Comparison of ENCODE assay signal across 8 cellular contexts in genomic region chr13:99227909-99228688, GRCh38. TPM values are rescaled to one million over a fixed set of nuclear protein-coding genes. Genes with fewer than 3 reads are reported as not detected.
DNase-seq lines count a peak whose midpoint lies in the region; ATAC-seq, FAIRE-seq and TF ChIP-seq lines count a peak whose summit lies in the region.

No MANE protein-coding gene starts in this region.

- H3K4me1 ChIP-seq in astrocyte (ENCODE audit: insufficient read depth, low read length) (peaks cover 19% of the 10 kb centered on the region), spleen (peaks cover 62 to 100% (median 95%) of the 10 kb centered on the region in 6 donors)

- H4K20me1 ChIP-seq in astrocyte (ENCODE audit: insufficient read depth, low read length) = peaks cover 61% of the 10 kb centered on the region

- H3K27me3 ChIP-seq in astrocyte (ENCODE audit: insufficient read depth, low read length) = no peaks in the 10 kb centered on the region
- H3K27me3 ChIP-seq in spleen (replicated peaks in 1 of 7) = no peaks in the 10 kb centered on the region

- TF ChIP-seq CTCF in astrocyte (IDR thresholded peaks at IDR 0.05; ENCODE audit: insufficient read depth, low read depth, low read length) (no peak), spleen (IDR thresholded peaks at IDR 0.05 in 8 of 11, conservative IDR thresholded peaks at IDR 0.05 in 3 of 11) (no peak)

- TF ChIP-seq POLR2A in spleen (IDR thresholded peaks at IDR 0.05) = no peak

- peaks cover 29% of the 10 kb centered on the region for H3K36me3 Mint-ChIP-seq in activated CD8-positive, alpha-beta memory T cell treated with anti-CD3 and anti-CD28 coated beads, Interleukin-2, amount 10 ng/mL, durations not matched to agents 7 days and 5 days
- H3K36me3 Mint-ChIP-seq in astrocyte (ENCODE audit: low read depth, unreplicated experiment) = peaks cover 2% of the 10 kb centered on the region

- intact Hi-C loops in spleen (cut with DNase I; ENCODE audit: low total_unique reads) = no loop called here

- H3K79me2 ChIP-seq in astrocyte (ENCODE audit: insufficient read depth, low read length) = peaks cover 73% of the 10 kb centered on the region

- no peaks in the 10 kb centered on the region for H3K27me3 Mint-ChIP-seq in activated CD8-positive, alpha-beta memory T cell treated with anti-CD3 and anti-CD28 coated beads, Interleukin-2, amount 10 ng/mL, durations not matched to agents 7 days and 5 days
- H3K27me3 Mint-ChIP-seq in astrocyte (ENCODE audit: low read depth, unreplicated experiment) = no peaks in the 10 kb centered on the region

- H3K9me3 Mint-ChIP-seq in activated CD8-positive, alpha-beta memory T cell treated with anti-CD3 and anti-CD28 coated beads, Interleukin-2, amount 10 ng/mL, durations not matched to agents 7 days and 5 days (ENCODE audit: low read depth) = no peaks in the 10 kb centered on the region
- H3K9me3 Mint-ChIP-seq in astrocyte (ENCODE audit: unreplicated experiment) = no peaks in the 10 kb centered on the region

- H3K27ac Mint-ChIP-seq in activated CD8-positive, alpha-beta memory T cell treated with anti-CD3 and anti-CD28 coated beads, Interleukin-2, amount 10 ng/mL, durations not matched to agents 7 days and 5 days = peak overlapping the region; percentile 91
- peak overlapping the region; percentile 59 for H3K27ac Mint-ChIP-seq in astrocyte (ENCODE audit: unreplicated experiment)

- no peak overlapping the region for H2AFZ ChIP-seq in astrocyte (ENCODE audit: low read depth, low read length)

- H3K4me2 ChIP-seq in astrocyte (ENCODE audit: low read length) = peak overlapping the region; percentile 83

- WGBS in spleen, 5 donors = 64 to 72% (median 68%) methylated on average over 14 to 15 of the region's 15 CpGs

- peak overlapping the region; percentile 37 for H3K27ac ChIP-seq in astrocyte (ENCODE audit: low read depth, low read length)
- H3K27ac ChIP-seq in spleen = peak overlapping the region in 5 of 8 donors; percentile 18 to 77 (median 53)

- H3K4me1 Mint-ChIP-seq in activated CD8-positive, alpha-beta memory T cell treated with anti-CD3 and anti-CD28 coated beads, Interleukin-2, amount 10 ng/mL, durations not matched to agents 7 days and 5 days = peaks cover 79% of the 10 kb centered on the region
- peaks cover 39% of the 10 kb centered on the region for H3K4me1 Mint-ChIP-seq in astrocyte (ENCODE audit: low read depth, unreplicated experiment)

- CTCF ChIA-PET in activated CD8-positive, alpha-beta memory T cell treated with anti-CD3 and anti-CD28 coated beads, Interleukin-2, amount 10 ng/mL, durations not matched to agents 7 days and 5 days (lab: Charles Lee) = interaction anchor here (0.6 to 1.6 kb wide), 7 partner anchors 9 to 31 kb away, joined by 3 to 5 read pairs (median 3); partner anchors contain the start of gene GPR18

- H3K9ac ChIP-seq in astrocyte (ENCODE audit: low read length) = no peak overlapping the region

- H3K4me3 Mint-ChIP-seq in activated CD8-positive, alpha-beta memory T cell treated with anti-CD3 and anti-CD28 coated beads, Interleukin-2, amount 10 ng/mL, durations not matched to agents 7 days and 5 days = peak overlapping the region; percentile 71
- no peak overlapping the region for H3K4me3 Mint-ChIP-seq in astrocyte (ENCODE audit: unreplicated experiment)

- H3K4me3 ChIP-seq in astrocyte (ENCODE audit: insufficient read depth, low read depth, low read length) (no peak overlapping the region), spleen (peak overlapping the region in 1 of 8 donors; percentile 42)

- peak; percentile 15 for ATAC-seq in activated CD8-positive, alpha-beta memory T cell treated with anti-CD3 and anti-CD28 coated beads, Interleukin-2, amount 10 ng/mL, durations not matched to agents 7 days and 5 days

- H3K36me3 ChIP-seq in astrocyte (ENCODE audit: insufficient read depth, low read length) (no peaks in the 10 kb centered on the region), spleen (peaks cover 0 to 6% (median 0%) of the 10 kb centered on the region in 6 donors)

- H3K9me3 ChIP-seq in astrocyte (ENCODE audit: insufficient read depth, low read depth, low read length) (no peaks in the 10 kb centered on the region), spleen (no peaks in the 10 kb centered on the region)

- DNase-seq in activated CD8-positive, alpha-beta memory T cell treated with anti-CD3 and anti-CD28 coated beads, Interleukin-2, amount 10 ng/mL, durations not matched to agents 7 days and 5 days = no peak
- no peak for DNase-seq in activated CD8-positive, alpha-beta memory T cell treated with anti-CD3 and anti-CD28 coated beads for 24 hours
- peak; percentile 92 for DNase-seq in NOMO-1 treated with DMSO at 0.1 percent for 48 hours (lab: John Stamatoyannopoulos, UW; ENCODE audit: unreplicated experiment)
- DNase-seq in astrocyte (ENCODE audit: low read depth) = no peak
- no peak for DNase-seq in spleen
- DNase-seq in SK-N-DZ (ENCODE audit: low spot score) = no peak
- no peak for DNase-seq in NCI-H446 (lab: John Stamatoyannopoulos, UW)
- DNase-seq in HuH-7.5 (ENCODE audit: low spot score) = no peak

- no peak for FAIRE-seq in astrocyte (lab: Jason Lieb, UNC)

RNA-seq across cellular contexts. Expression of gene UBAC2, which starts 27.4 kb away (rescaled TPM):
- 10 to 100 TPM; 52.8 to 60.8 TPM for total RNA-seq in activated CD8-positive, alpha-beta memory T cell treated with anti-CD3 and anti-CD28 coated beads, Interleukin-2, amount 10 ng/mL, durations not matched to agents 7 days and 5 days
- total RNA-seq in astrocyte = 61.0 and 64.8 TPM in 2 replicates
- total RNA-seq in spleen = 10 to 100 TPM; 62.8 to 82.1 (median 72.3) TPM
- 10 to 100 TPM; 49.3 to 57.3 (median 50.4) TPM for polyA plus RNA-seq in spleen
- polyA plus RNA-seq in SK-N-DZ (2014; cell fraction: cytosol; rRNA removed) = 74.0 and 78.5 TPM in 2 replicates
- 30.1 and 32.7 TPM in 2 replicates for polyA plus RNA-seq in SK-N-DZ (2014; cell fraction: nucleus; rRNA removed)

RNA-seq across cellular contexts. Expression of gene GPR18, which starts 30.1 kb away (rescaled TPM):
- 10 to 100 TPM; 11.1 to 13.1 TPM for total RNA-seq in activated CD8-positive, alpha-beta memory T cell treated with anti-CD3 and anti-CD28 coated beads, Interleukin-2, amount 10 ng/mL, durations not matched to agents 7 days and 5 days
- 0.59 and 1.8 TPM in 2 replicates for total RNA-seq in astrocyte
- 10 to 100 TPM in 6 of 7 donors, 1 to 10 TPM in 1; 9.6 to 21.8 (median 15.3) TPM for total RNA-seq in spleen
- polyA plus RNA-seq in spleen = 10 to 100 TPM; 25.6 to 33.9 (median 29.4) TPM
- polyA plus RNA-seq in SK-N-DZ (2014; cell fraction: cytosol; rRNA removed) = not detected in 2 replicates
- polyA plus RNA-seq in SK-N-DZ (2014; cell fraction: nucleus; rRNA removed) = not detected in 2 replicates
